ENCODE assay signal across 9 cellular contexts in the genomic region with DNA sequence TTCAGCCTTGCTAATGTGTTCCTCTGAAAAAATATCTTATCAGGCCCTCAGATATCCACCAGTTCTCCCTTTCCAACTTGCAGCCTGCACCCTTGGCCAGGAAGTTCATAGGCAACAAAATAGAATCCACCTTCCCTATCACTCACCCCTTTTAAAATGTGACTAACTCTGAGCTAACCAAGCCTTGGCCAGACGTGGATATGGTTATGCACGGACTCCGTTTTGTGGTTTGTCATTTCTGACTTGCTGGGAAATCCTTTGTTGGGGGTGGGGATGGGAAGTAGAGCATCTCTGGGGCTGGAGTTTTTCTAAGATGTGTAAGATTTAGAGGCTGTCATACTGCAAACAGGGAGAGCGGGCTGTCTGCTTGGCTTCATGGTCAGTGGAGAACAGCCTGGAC.
DNase-seq lines count a peak whose midpoint lies in the region; ATAC-seq, FAIRE-seq and TF ChIP-seq lines count a peak whose summit lies in the region.
"Had no signal": no experiment of that assay in that cellular context is flagged by ENCODE, and none has a peak within 500 bp of the region (broad histone marks: within the 10 kb centered on the region; RNA-seq: fewer than 3 reads in every experiment).

No MANE protein-coding gene starts in this region.

- CTCF ChIA-PET in activated CD4-positive, alpha-beta T cell treated with anti-CD3 and anti-CD28 coated beads for 36 hours (lab: Charles Lee) = interaction anchor here (0.9 to 1.5 kb wide), 3 partner anchors 9 to 14 kb away, joined by 3 to 4 read pairs (median 3); no protein-coding TSS in a partner anchor
- CTCF ChIA-PET in T-cell (lab: Charles Lee) = no interaction called here

- no peak for TF ChIP-seq CTCF in foreskin fibroblast (IDR thresholded peaks at IDR 0.05; ENCODE audit: low read depth, low read length)

- POLR2A ChIA-PET in activated CD4-positive, alpha-beta T cell treated with anti-CD3 and anti-CD28 coated beads for 36 hours (lab: Charles Lee) = interaction anchor here (0.8 to 1.0 kb wide), 2 partner anchors 10 to 27 kb away, joined by 4 read pairs; no protein-coding TSS in a partner anchor
- POLR2A ChIA-PET in T-cell (lab: Charles Lee) = no interaction called here

- H3K4me3 ChIP-seq in foreskin fibroblast (ENCODE audit: low read depth in 1 of 2, low read length in 2 of 2) (no peak overlapping the region), small intestine (ENCODE audit: low read depth in 1 of 2, low read length in 2 of 2) (no peak overlapping the region)

- peaks cover 72% of the 10 kb centered on the region for H3K4me1 Mint-ChIP-seq in activated CD4-positive, alpha-beta T cell treated with anti-CD3 and anti-CD28 coated beads for 36 hours
- H3K4me1 Mint-ChIP-seq in T-cell = peaks cover 48 to 91% (median 88%) of the 10 kb centered on the region in 3 donors
- peaks cover 80% of the 10 kb centered on the region for H3K4me1 Mint-ChIP-seq in stimulated activated memory B cell treated with anti-CD40 and anti-IgM and Interleukin-4, amounts not matched to agents 10 μg/mL and 1 μg/mL and 100 μg/mL, for 72 hours

- FAIRE-seq in small intestine (lab: Jason Lieb, UNC) = no peak

- H3K36me3 ChIP-seq in small intestine (ENCODE audit: control insufficient read depth in 2 of 2, insufficient read depth in 2 of 2, low read length in 2 of 2) = no peaks in the 10 kb centered on the region

- peak; percentile 63 for DNase-seq in activated CD4-positive, alpha-beta T cell treated with anti-CD3 and anti-CD28 coated beads for 36 hours
- DNase-seq in activated CD4-positive, alpha-beta T cell treated with anti-CD3 and anti-CD28 coated beads, Interleukin-2, amount 50 U/mL, for 4 hours = no peak
- DNase-seq in T-cell = no peak
- DNase-seq in foreskin fibroblast = peak; percentile 96 to 97
- no peak for DNase-seq in NAMALWA (ENCODE audit: low spot score)
- DNase-seq in small intestine = no peak

- H3K27me3 ChIP-seq in small intestine (ENCODE audit: control insufficient read depth in 2 of 2, insufficient read depth in 2 of 2, low read length in 2 of 2) = no peaks in the 10 kb centered on the region

- H3K27ac Mint-ChIP-seq in activated CD4-positive, alpha-beta T cell treated with anti-CD3 and anti-CD28 coated beads for 36 hours = peak overlapping the region; percentile 44
- H3K27ac Mint-ChIP-seq in T-cell = peak overlapping the region; percentile 57 to 58
- peak overlapping the region; percentile 72 for H3K27ac Mint-ChIP-seq in stimulated activated memory B cell treated with anti-CD40 and anti-IgM and Interleukin-4, amounts not matched to agents 10 μg/mL and 1 μg/mL and 100 μg/mL, for 72 hours

- H3K9me3 Mint-ChIP-seq in activated CD4-positive, alpha-beta T cell treated with anti-CD3 and anti-CD28 coated beads for 36 hours (ENCODE audit: low read depth) = no peaks in the 10 kb centered on the region
- no peaks in the 10 kb centered on the region for H3K9me3 Mint-ChIP-seq in T-cell
- H3K9me3 Mint-ChIP-seq in stimulated activated memory B cell treated with anti-CD40 and anti-IgM and Interleukin-4, amounts not matched to agents 10 μg/mL and 1 μg/mL and 100 μg/mL, for 72 hours = no peaks in the 10 kb centered on the region

- H3K27ac ChIP-seq in small intestine (ENCODE audit: low read depth in 1 of 2, low read length in 1 of 2) = peak overlapping the region in 1 of 2 donors; percentile 59
- H3K27ac ChIP-seq: C4-2B had no signal

- intact Hi-C loops in activated CD4-positive, alpha-beta T cell treated with anti-CD3 and anti-CD28 coated beads for 36 hours (cut with DNase I, micrococcal nuclease) = loop anchor here in 1 of 2 experiments (1.0 kb wide), 1 partner anchor 13 kb away; no protein-coding TSS in a partner anchor

- no peaks in the 10 kb centered on the region for H3K9me3 ChIP-seq in small intestine (ENCODE audit: control insufficient read depth, low read depth)

- peak; percentile 67 for ATAC-seq in activated CD4-positive, alpha-beta T cell treated with anti-CD3 and anti-CD28 coated beads for 36 hours
- no peak for ATAC-seq in T-cell (replicated peaks in 1 of 4)
- ATAC-seq in stimulated activated memory B cell treated with anti-CD40 and anti-IgM and Interleukin-4, amounts not matched to agents 10 μg/mL and 1 μg/mL and 100 μg/mL, for 72 hours = peak; percentile 51
- no peak for ATAC-seq in GM21528 (IDR thresholded peaks at IDR 0.05; ENCODE audit: low FRiP score, unreplicated experiment)

- peaks cover 5 to 17% of the 10 kb centered on the region in 2 donors for H3K4me1 ChIP-seq in small intestine (ENCODE audit: control insufficient read depth in 2 of 2, insufficient read depth in 1 of 2, low read depth in 1 of 2, low read length in 1 of 2)

- 52 to 78% (median 59%) methylated on average over 4 of the region's 4 CpGs for WGBS in small intestine, 3 donors

- peaks cover 22% of the 10 kb centered on the region for H3K36me3 Mint-ChIP-seq in activated CD4-positive, alpha-beta T cell treated with anti-CD3 and anti-CD28 coated beads for 36 hours (ENCODE audit: low read depth)
- H3K36me3 Mint-ChIP-seq in T-cell = peaks cover 15% of the 10 kb centered on the region
- H3K36me3 Mint-ChIP-seq in stimulated activated memory B cell treated with anti-CD40 and anti-IgM and Interleukin-4, amounts not matched to agents 10 μg/mL and 1 μg/mL and 100 μg/mL, for 72 hours = peaks cover 12% of the 10 kb centered on the region

- H3K4me3 Mint-ChIP-seq in activated CD4-positive, alpha-beta T cell treated with anti-CD3 and anti-CD28 coated beads for 36 hours = peak overlapping the region; percentile 20
- H3K4me3 Mint-ChIP-seq in T-cell = no peak overlapping the region
- H3K4me3 Mint-ChIP-seq in stimulated activated memory B cell treated with anti-CD40 and anti-IgM and Interleukin-4, amounts not matched to agents 10 μg/mL and 1 μg/mL and 100 μg/mL, for 72 hours = no peak overlapping the region

- no peaks in the 10 kb centered on the region for H3K27me3 Mint-ChIP-seq in activated CD4-positive, alpha-beta T cell treated with anti-CD3 and anti-CD28 coated beads for 36 hours
- H3K27me3 Mint-ChIP-seq in T-cell = no peaks in the 10 kb centered on the region
- no peaks in the 10 kb centered on the region for H3K27me3 Mint-ChIP-seq in stimulated activated memory B cell treated with anti-CD40 and anti-IgM and Interleukin-4, amounts not matched to agents 10 μg/mL and 1 μg/mL and 100 μg/mL, for 72 hours

Comparison
In these comparisons a context has a peak if more than half of its experiments do, and no peak if none do; other contexts are left out.
1. DNase-seq: peak in activated CD4-positive, alpha-beta T cell treated with anti-CD3 and anti-CD28 coated beads for 36 hours (single experiment) and foreskin fibroblast (2 of 2); none in activated CD4-positive, alpha-beta T cell treated with anti-CD3 and anti-CD28 coated beads, Interleukin-2, amount 50 U/mL, for 4 hours (0 of 2), T-cell (0 of 34), NAMALWA (single experiment) and small intestine (single experiment).
2. ATAC-seq: peak in activated CD4-positive, alpha-beta T cell treated with anti-CD3 and anti-CD28 coated beads for 36 hours (single experiment) and stimulated activated memory B cell treated with anti-CD40 and anti-IgM and Interleukin-4, amounts not matched to agents 10 μg/mL and 1 μg/mL and 100 μg/mL, for 72 hours (single experiment); none in T-cell (0 of 4) and GM21528 (single experiment).
3. Peak in every context shown above with its lines, with median percentiles within 50 percentile points of each other: H3K27ac Mint-ChIP-seq.